ENCODE assay signal across 10 cellular contexts in the genomic region with DNA sequence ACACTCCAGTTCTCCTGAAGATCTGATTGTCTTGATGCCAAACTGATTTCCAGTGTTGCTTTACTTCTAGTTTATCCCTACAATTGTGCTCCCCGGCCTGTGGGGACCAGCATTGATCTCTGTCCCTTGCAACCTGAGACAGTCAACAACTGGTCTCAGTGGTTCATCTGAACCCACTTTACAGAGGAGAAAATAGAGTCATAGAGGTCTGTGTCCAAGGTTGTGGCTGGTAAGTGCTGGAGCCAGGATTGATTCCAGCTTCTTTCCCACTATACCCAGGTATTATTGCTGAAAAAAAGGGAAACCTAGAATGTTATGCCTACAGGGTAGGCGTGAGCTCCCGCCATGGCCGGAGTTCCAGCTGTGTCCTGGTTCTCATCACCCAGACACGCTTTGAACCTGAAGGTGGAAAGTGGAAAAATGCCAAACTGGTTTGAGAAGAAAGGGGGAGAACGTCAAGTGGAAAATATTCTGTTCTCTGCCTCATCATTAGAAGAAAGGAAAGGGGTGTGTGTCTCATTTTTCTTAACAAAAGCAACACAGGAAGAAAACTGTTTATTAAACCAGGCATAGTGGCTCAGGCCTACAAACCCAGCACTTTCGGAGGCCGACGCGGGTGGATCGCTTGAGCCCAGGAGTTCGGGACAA.
A peak's percentile ranks its signal among the peaks of the same experiment; 100 is the strongest.
DNase-seq lines count a peak whose midpoint lies in the region; ATAC-seq lines count a peak whose summit lies in the region.
"Had no signal": no experiment of that assay in that cellular context is flagged by ENCODE, and none has a peak within 500 bp of the region (broad histone marks: within the 10 kb centered on the region; RNA-seq: fewer than 3 reads in every experiment).

No MANE protein-coding gene starts in this region.

- H3K36me3 ChIP-seq in effector memory CD4-positive, alpha-beta T cell (ENCODE audit: control insufficient read depth, insufficient read depth, low read length) = no peaks in the 10 kb centered on the region
- H3K36me3 ChIP-seq in aorta (ENCODE audit: control insufficient read depth in 1 of 2, insufficient read depth in 2 of 2, low read length in 1 of 2) = no peaks in the 10 kb centered on the region

- 81 to 91% methylated on average over 12 of the region's 12 CpGs for WGBS in aorta, 2 donors

- peaks cover 27% of the 10 kb centered on the region for H3K4me1 ChIP-seq in effector memory CD4-positive, alpha-beta T cell (ENCODE audit: control insufficient read depth, insufficient read depth, low read length, poor library complexity, severe bottlenecking)
- no peaks in the 10 kb centered on the region for H3K4me1 ChIP-seq in aorta (ENCODE audit: control insufficient read depth in 1 of 2, insufficient read depth in 2 of 2, low read length in 2 of 2)

- ATAC-seq in T-cell (replicated peaks in 1 of 4) (no peak), sciatic nerve (peak; percentile 59), aorta (ENCODE audit: low FRiP score) (no peak)

- peaks cover 4% of the 10 kb centered on the region for H3K36me3 Mint-ChIP-seq in T-helper 1 cell treated with Interleukin-12 subunit alpha and Interleukin-12 subunit beta and Interleukin-4 antibody, amounts not matched to agents 30 μg/mL and 1 μg/mL, for 36 hours (ENCODE audit: low read depth)
- no peaks in the 10 kb centered on the region for H3K36me3 Mint-ChIP-seq in T-cell

- H3K9me3 Mint-ChIP-seq in T-helper 1 cell treated with Interleukin-12 subunit alpha and Interleukin-12 subunit beta and Interleukin-4 antibody, amounts not matched to agents 30 μg/mL and 1 μg/mL, for 36 hours = no peaks in the 10 kb centered on the region
- H3K9me3 Mint-ChIP-seq in T-cell = no peaks in the 10 kb centered on the region
- H3K9me3 Mint-ChIP-seq: H9 had no signal

- POLR2A ChIA-PET in T-cell (lab: Charles Lee) = interaction anchor here (0.6 to 0.7 kb wide), 4 partner anchors 60 to 174 kb away, joined by 3 to 15 read pairs (median 6); partner anchors contain the start of gene ITPKB (in 1 of the 2)

- H3K4me3 Mint-ChIP-seq in T-helper 1 cell treated with Interleukin-12 subunit alpha and Interleukin-12 subunit beta and Interleukin-4 antibody, amounts not matched to agents 30 μg/mL and 1 μg/mL, for 36 hours = peak overlapping the region; percentile 44
- peak overlapping the region; percentile 39 to 75 (median 54) for H3K4me3 Mint-ChIP-seq in T-cell
- H3K4me3 Mint-ChIP-seq: H9 had no signal

- H3K4me1 Mint-ChIP-seq in T-helper 1 cell treated with Interleukin-12 subunit alpha and Interleukin-12 subunit beta and Interleukin-4 antibody, amounts not matched to agents 30 μg/mL and 1 μg/mL, for 36 hours (ENCODE audit: low read depth) = peaks cover 35% of the 10 kb centered on the region
- H3K4me1 Mint-ChIP-seq in T-cell = peaks cover 29 to 39% (median 38%) of the 10 kb centered on the region in 3 donors
- H3K4me1 Mint-ChIP-seq: H9 had no signal

- H3K27me3 Mint-ChIP-seq in T-helper 1 cell treated with Interleukin-12 subunit alpha and Interleukin-12 subunit beta and Interleukin-4 antibody, amounts not matched to agents 30 μg/mL and 1 μg/mL, for 36 hours (ENCODE audit: low read depth) = peaks cover 8% of the 10 kb centered on the region
- H3K27me3 Mint-ChIP-seq in T-cell = no peaks in the 10 kb centered on the region

- H3K4me3 ChIP-seq in effector memory CD4-positive, alpha-beta T cell (ENCODE audit: insufficient read depth, low read depth, low read length, poor library complexity, severe bottlenecking) = no peak overlapping the region
- H3K4me3 ChIP-seq in aorta (ENCODE audit: low read length in 2 of 2) = no peak overlapping the region

- no peaks in the 10 kb centered on the region for H3K27me3 ChIP-seq in effector memory CD4-positive, alpha-beta T cell (replicated peaks; ENCODE audit: control insufficient read depth, insufficient read depth, low read length, poor library complexity, severe bottlenecking)
- no peaks in the 10 kb centered on the region for H3K27me3 ChIP-seq in aorta (ENCODE audit: control insufficient read depth in 1 of 2, insufficient read depth in 2 of 2, low read length in 1 of 2)

- intact Hi-C loops in sciatic nerve (cut with DNase I) = no loop called here
- intact Hi-C loops in aorta (cut with DNase I) = no loop called here

- no peak for DNase-seq in T-helper 1 cell
- DNase-seq in T-cell = peak in 3 of 34 experiments; percentile 2 to 9 (median 9)
- no peak for DNase-seq in effector memory CD4-positive, alpha-beta T cell
- DNase-seq in sciatic nerve (ENCODE audit: low spot score) = no peak
- no peak for DNase-seq in aorta
- DNase-seq in COR-L47 (lab: John Stamatoyannopoulos, UW) = no peak
- no peak for DNase-seq in cortex of kidney (lab: John Stamatoyannopoulos, UW)
- DNase-seq: cerebellar nuclear complex, H9 had no signal

- H3K27ac Mint-ChIP-seq in T-helper 1 cell treated with Interleukin-12 subunit alpha and Interleukin-12 subunit beta and Interleukin-4 antibody, amounts not matched to agents 30 μg/mL and 1 μg/mL, for 36 hours = peak overlapping the region; percentile 80
- H3K27ac Mint-ChIP-seq in T-cell = peak overlapping the region; percentile 99

- no peaks in the 10 kb centered on the region for H3K9me3 ChIP-seq in effector memory CD4-positive, alpha-beta T cell (ENCODE audit: control insufficient read depth, low read length)
- H3K9me3 ChIP-seq in aorta (ENCODE audit: control insufficient read depth, low read length) = no peaks in the 10 kb centered on the region

- CTCF ChIA-PET in T-cell (lab: Charles Lee) = interaction anchor here in 1 of 2 donors (0.7 to 1.1 kb wide), 4 partner anchors 24 to 191 kb away, joined by 3 to 5 read pairs (median 4); no protein-coding TSS in a partner anchor

- H3K27ac ChIP-seq in effector memory CD4-positive, alpha-beta T cell (ENCODE audit: insufficient read depth, low read length, poor library complexity, severe bottlenecking) = peak overlapping the region; percentile 15
- H3K27ac ChIP-seq in aorta (ENCODE audit: low read depth in 1 of 2, low read length in 2 of 2) = no peak overlapping the region
